1 cellular context compared by ENCODE assay signal in the genomic region with DNA sequence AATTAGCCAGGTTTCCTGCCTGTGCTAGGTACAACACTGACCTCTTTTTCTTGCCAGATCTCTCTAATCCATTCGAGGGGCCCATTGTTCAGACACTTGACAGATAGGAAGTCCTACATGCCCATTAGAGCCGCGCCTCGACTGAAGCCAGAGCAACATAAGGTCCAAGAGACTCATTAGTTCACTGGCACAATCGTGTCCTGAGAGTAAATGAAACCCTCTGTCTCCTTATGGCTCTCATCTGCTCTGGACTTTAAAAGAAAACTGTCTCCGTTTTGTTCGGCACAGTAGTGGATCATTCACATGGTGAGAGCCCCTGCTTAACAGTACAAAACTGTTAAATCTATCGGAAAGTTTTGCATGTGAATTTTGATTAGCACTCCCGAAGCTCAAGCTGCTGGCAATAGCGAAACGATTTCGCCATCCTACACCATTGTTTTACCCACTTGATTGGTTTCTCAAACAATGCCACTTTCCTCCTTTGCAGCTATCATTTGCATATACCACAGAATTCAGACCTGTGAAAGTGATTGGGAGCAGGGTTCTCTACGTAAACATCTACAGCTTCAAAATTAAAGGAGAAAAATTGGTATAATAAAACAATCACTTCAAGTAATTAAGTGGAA.
TF ChIP-seq lines count a peak whose summit lies in the region.

No MANE protein-coding gene starts in this region.

TF ChIP-seq in K562, 482 proteins besides CTCF, POLR2A, EP300 and RAD21:
- no peak for TF ChIP-seq MYBL2 (IDR thresholded peaks at IDR 0.05; ENCODE audit: low read depth)
- TF ChIP-seq MYBL2 (CRISPR knock-in tag; IDR thresholded peaks at IDR 0.05; ENCODE audit: borderline replicate concordance): no peak
- TF ChIP-seq ZBED1 (IDR thresholded peaks at IDR 0.05): no peak
- TF ChIP-seq TEAD4 (IDR thresholded peaks at IDR 0.05; ENCODE audit: low read length): no peak
- no peak for TF ChIP-seq TEAD4 (CRISPR knock-in tag; IDR thresholded peaks at IDR 0.05; ENCODE audit: borderline replicate concordance)
- no peak for TF ChIP-seq SMARCA5 (IDR thresholded peaks at IDR 0.05)
- no peak for TF ChIP-seq SP2 (IDR thresholded peaks at IDR 0.05; ENCODE audit: extremely low read depth, low read depth, low read length, poor library complexity, severe bottlenecking)
